ENCODE assay signal across 8 cellular contexts in genomic region chr10:97849491-97850402, GRCh38. TPM values are rescaled to one million over a fixed set of nuclear protein-coding genes. Genes with fewer than 3 reads are reported as not detected.
A peak's percentile ranks its signal among the peaks of the same experiment; 100 is the strongest.
DNase-seq lines count a peak whose midpoint lies in the region; ATAC-seq and TF ChIP-seq lines count a peak whose summit lies in the region.

TSS of gene GOLGA7B (plus strand) at chr10:97849843. CDS start at chr10:97850304, 461 bp downstream.

- peaks cover 49% of the 10 kb centered on the region for H3K4me1 Mint-ChIP-seq in activated naive CD4-positive, alpha-beta T cell treated with anti-CD3 and anti-CD28 coated beads, Interleukin-2, amount 10 ng/mL, durations not matched to agents 7 days and 5 days

- DNase-seq in DMS53 treated with DMSO at 0.1 percent for 48 hours (lab: John Stamatoyannopoulos, UW; ENCODE audit: unreplicated experiment): peak; percentile 83
- peak; percentile 71 for DNase-seq in RWPE1 (ENCODE audit: low spot score)
- DNase-seq in activated naive CD4-positive, alpha-beta T cell treated with anti-CD3 and anti-CD28 coated beads, Interleukin-2, amount 10 ng/mL, durations not matched to agents 7 days and 5 days: peak; percentile 83
- DNase-seq in heart right ventricle: peak in 1 of 2 donors; percentile 34
- no peak for DNase-seq in retinal pigment epithelial cell (ENCODE audit: low read depth)
- no peak for DNase-seq in NCI-H1694 (lab: John Stamatoyannopoulos, UW)

- H3K36me3 Mint-ChIP-seq in activated naive CD4-positive, alpha-beta T cell treated with anti-CD3 and anti-CD28 coated beads, Interleukin-2, amount 10 ng/mL, durations not matched to agents 7 days and 5 days: peaks cover 21% of the 10 kb centered on the region

- no peaks in the 10 kb centered on the region for H3K36me3 ChIP-seq in heart right ventricle

- WGBS in heart right ventricle, 2 donors: 1% methylated on average over 67 to 96 of the region's 96 CpGs

- peak within 1 kb of the TSS; percentile 91 for H3K27ac Mint-ChIP-seq in activated naive CD4-positive, alpha-beta T cell treated with anti-CD3 and anti-CD28 coated beads, Interleukin-2, amount 10 ng/mL, durations not matched to agents 7 days and 5 days

- H3K27me3 Mint-ChIP-seq in activated naive CD4-positive, alpha-beta T cell treated with anti-CD3 and anti-CD28 coated beads, Interleukin-2, amount 10 ng/mL, durations not matched to agents 7 days and 5 days: peaks cover 9% of the 10 kb centered on the region

- TF ChIP-seq CTCF in RWPE1 (conservative IDR thresholded peaks at IDR 0.05; ENCODE audit: low read depth) (no peak), heart right ventricle (IDR thresholded peaks at IDR 0.05) (no peak), retinal pigment epithelial cell (conservative IDR thresholded peaks at IDR 0.05; ENCODE audit: low read depth, low read length) (no peak)

- ATAC-seq in HG02610 (IDR thresholded peaks at IDR 0.05; ENCODE audit: unreplicated experiment) (peak; percentile 57), heart right ventricle (peak; percentile 61 to 89 (median 78)), HG03571 (IDR thresholded peaks at IDR 0.05; ENCODE audit: unreplicated experiment) (no peak)

- H3K4me3 ChIP-seq in heart right ventricle (peak within 1 kb of the TSS; percentile 32 to 60 (median 50)), retinal pigment epithelial cell (ENCODE audit: low read length) (peak within 1 kb of the TSS; percentile 47)

- intact Hi-C loops in heart right ventricle (cut with DNase I): no loop called here

- H3K9me3 Mint-ChIP-seq in activated naive CD4-positive, alpha-beta T cell treated with anti-CD3 and anti-CD28 coated beads, Interleukin-2, amount 10 ng/mL, durations not matched to agents 7 days and 5 days: no peaks in the 10 kb centered on the region

- POLR2A ChIA-PET in RWPE1 (lab: Yijun Ruan, JAX; ENCODE audit: low non-redundant PET): interaction anchor here (0.6 to 0.8 kb wide), 4 partner anchors 14 to 315 kb away, joined by 3 to 6 read pairs (median 4); no protein-coding TSS in a partner anchor

- no peaks in the 10 kb centered on the region for H3K9me3 ChIP-seq in heart right ventricle

- H3K4me3 Mint-ChIP-seq in activated naive CD4-positive, alpha-beta T cell treated with anti-CD3 and anti-CD28 coated beads, Interleukin-2, amount 10 ng/mL, durations not matched to agents 7 days and 5 days: peak within 1 kb of the TSS; percentile 90

- H3K27me3 ChIP-seq in heart right ventricle: peaks cover 4 to 72% (median 41%) of the 10 kb centered on the region in 7 donors

- CTCF ChIA-PET in RWPE1 (lab: Yijun Ruan, JAX): interaction anchor here (0.7 to 1.5 kb wide), 4 partner anchors 19 to 58 kb away, joined by 3 to 11 read pairs (median 5); no protein-coding TSS in a partner anchor
- CTCF ChIA-PET in activated naive CD4-positive, alpha-beta T cell treated with anti-CD3 and anti-CD28 coated beads, Interleukin-2, amount 10 ng/mL, durations not matched to agents 7 days and 5 days (lab: Charles Lee): interaction anchor here (0.7 to 4.0 kb wide), 6 partner anchors 19 to 148 kb away, joined by 3 to 19 read pairs (median 4); no protein-coding TSS in a partner anchor

- peaks cover 0 to 9% (median 5%) of the 10 kb centered on the region in 9 donors for H3K4me1 ChIP-seq in heart right ventricle

- H3K27ac ChIP-seq in RWPE1 (no peak within 1 kb of the TSS), heart right ventricle (no peak within 1 kb of the TSS)

RNA-seq across cellular contexts. Expression of gene GOLGA7B, which starts in this region (rescaled TPM):
- 1 to 10 TPM in 1 of 10 donors, under 1 TPM in 9; 0.05 to 1.0 (median 0.24) TPM for total RNA-seq in heart right ventricle
- polyA plus RNA-seq in heart right ventricle: under 1 TPM; 0.09 to 0.59 TPM

Comparison
In these comparisons a context has a peak if more than half of its experiments do, and no peak if none do; other contexts are left out.
1. DNase-seq: peak in DMS53 treated with DMSO at 0.1 percent for 48 hours (single experiment), RWPE1 (single experiment) and activated naive CD4-positive, alpha-beta T cell treated with anti-CD3 and anti-CD28 coated beads, Interleukin-2, amount 10 ng/mL, durations not matched to agents 7 days and 5 days (single experiment); none in retinal pigment epithelial cell (single experiment) and NCI-H1694 (single experiment).